In genomic region chr17:42049834-42050359, GRCh38 we compare ENCODE assay signal across 9 cellular contexts. TPM values are rescaled to one million over a fixed set of nuclear protein-coding genes. Genes with fewer than 3 reads are reported as not detected.
DNase-seq lines count a peak whose midpoint lies in the region; ATAC-seq, FAIRE-seq and TF ChIP-seq lines count a peak whose summit lies in the region.
"Had no signal": no experiment of that assay in that cellular context is flagged by ENCODE, and none has a peak within 500 bp of the region (broad histone marks: within the 10 kb centered on the region; RNA-seq: fewer than 3 reads in every experiment).

No MANE protein-coding gene starts in this region.

- FAIRE-seq in GM12878 (lab: Jason Lieb, UNC), result no peak
- FAIRE-seq in RCC 7860 (lab: Jason Lieb, UNC), result no peak
- FAIRE-seq: G401.6 had no signal

- no peak for TF ChIP-seq RAD21 in GM12878 (IDR thresholded peaks at IDR 0.05; ENCODE audit: insufficient read depth, low read depth, low read length)

- SMC1A ChIA-PET in GM12878 (lab: Charles Lee; ENCODE audit: uncharacterized antibody, unreplicated experiment), result interaction anchor here (1.0 to 1.2 kb wide), 3 partner anchors 15 to 29 kb away, joined by 3 to 4 read pairs (median 3); no protein-coding TSS in a partner anchor

- no peaks in the 10 kb centered on the region for H3K79me2 ChIP-seq in GM12878 (ENCODE audit: control insufficient read depth, insufficient read depth, low read length)

- 2% methylated on average over 5 of the region's 5 CpGs for WGBS in GM12878 (ENCODE audit: insufficient coverage, insufficient replicate concordance, low lambda C conversion rate, missing lambda C conversion rate)
- no CpG with 5 or more reads among the region's 5 CpGs for WGBS in right lobe of liver (ENCODE audit: insufficient coverage, low coverage, low lambda C conversion rate, missing lambda C conversion rate)
- 3% methylated on average over 4 of the region's 5 CpGs; no CpG with 5 or more reads in 1 of the 2 donors for WGBS in transverse colon (ENCODE audit: low coverage in 1 of 2), 2 donors

- intact Hi-C loops in GM12878 (cut with micrococcal nuclease; ENCODE audit: unreplicated experiment) (no loop called here), right lobe of liver (cut with DNase I) (no loop called here), transverse colon (cut with DNase I; ENCODE audit: low total_unique reads) (no loop called here)

- BruUV-seq in GM12878 (replicated peaks; lab: Mats Ljungman, UMichigan), result no TSS peak

- RAD21 ChIA-PET in GM12878 (lab: Charles Lee; ENCODE audit: unreplicated experiment), result no interaction called here

- peak overlapping the region; percentile 89 for H3K4me2 ChIP-seq in GM12878 (ENCODE audit: control insufficient read depth, insufficient read depth)

- no peaks in the 10 kb centered on the region for H3K36me3 Mint-ChIP-seq in activated T-cell treated with anti-CD3 and anti-CD28 coated beads, Interleukin-2, amount 50 U/mL, for 24 hours (ENCODE audit: low read depth)

- DNase-seq in activated T-cell treated with anti-CD3 and anti-CD28 coated beads, Interleukin-2, amount 50 U/mL, for 24 hours, result no peak
- DNase-seq in activated T-cell treated with anti-CD3 and anti-CD28 coated beads, Interleukin-2, amount 50 U/mL, for 48 hours, result no peak
- DNase-seq in GM12878 (ENCODE audit: low read depth, low spot score) (no peak), right lobe of liver (no peak), transverse colon (no peak), DMS79 (lab: John Stamatoyannopoulos, UW) (no peak), RCC 7860 (ENCODE audit: low spot score) (no peak)
- DNase-seq in activated CD8-positive, alpha-beta memory T cell treated with anti-CD3 and anti-CD28 coated beads, Interleukin-2, amount 50 U/mL, for 48 hours, result no peak

- peaks cover 44% of the 10 kb centered on the region for H3K27me3 Mint-ChIP-seq in activated T-cell treated with anti-CD3 and anti-CD28 coated beads, Interleukin-2, amount 50 U/mL, for 24 hours

- no peaks in the 10 kb centered on the region for H3K4me1 ChIP-seq in GM12878 (ENCODE audit: control insufficient read depth, insufficient read depth, low read length)
- H3K4me1 ChIP-seq in right lobe of liver, result peaks cover 0 to 3% (median 0%) of the 10 kb centered on the region in 4 donors
- H3K4me1 ChIP-seq in transverse colon, result peaks cover 0 to 14% (median 4%) of the 10 kb centered on the region in 4 donors

- peak overlapping the region; percentile 7; the same call in 1 of the 2 replicates for H3K9ac ChIP-seq in GM12878 (ENCODE audit: control insufficient read depth, insufficient read depth, low read length)

- peaks cover 8% of the 10 kb centered on the region for H3K4me1 Mint-ChIP-seq in activated T-cell treated with anti-CD3 and anti-CD28 coated beads, Interleukin-2, amount 50 U/mL, for 24 hours (ENCODE audit: low read depth)

- no peaks in the 10 kb centered on the region for H3K9me3 Mint-ChIP-seq in activated T-cell treated with anti-CD3 and anti-CD28 coated beads, Interleukin-2, amount 50 U/mL, for 24 hours

- TF ChIP-seq CTCF in GM12878 (IDR thresholded peaks at IDR 0.05 in 2 of 3, conservative IDR thresholded peaks at IDR 0.05 in 1 of 3; ENCODE audit: control insufficient read depth in 2 of 3, extremely low read depth in 1 of 3, insufficient read depth in 1 of 3, low read depth in 3 of 3, low read length in 3 of 3) (no peak), right lobe of liver (IDR thresholded peaks at IDR 0.05) (no peak), transverse colon (IDR thresholded peaks at IDR 0.05) (no peak)

- peak overlapping the region; percentile 72 for H2AFZ ChIP-seq in GM12878 (ENCODE audit: control insufficient read depth, low read depth, low read length)

- H3K27ac Mint-ChIP-seq in activated T-cell treated with anti-CD3 and anti-CD28 coated beads, Interleukin-2, amount 50 U/mL, for 24 hours, result no peak overlapping the region

- CTCF ChIA-PET in GM12878 (lab: Yijun Ruan, JAX), result interaction anchor here (0.6 to 1.6 kb wide), 7 partner anchors 9 to 58 kb away, joined by 3 to 5 read pairs (median 3); no protein-coding TSS in a partner anchor

- H3K9me3 ChIP-seq in GM12878 (replicated peaks; ENCODE audit: control insufficient read depth, insufficient read depth, low read length) (no peaks in the 10 kb centered on the region), right lobe of liver (no peaks in the 10 kb centered on the region), transverse colon (no peaks in the 10 kb centered on the region)

- H3K36me3 ChIP-seq in GM12878 (ENCODE audit: control insufficient read depth in 2 of 2, insufficient read depth in 2 of 2, low read length in 1 of 2) (no peaks in the 10 kb centered on the region), right lobe of liver (no peaks in the 10 kb centered on the region), transverse colon (no peaks in the 10 kb centered on the region)

- H3K27me3 ChIP-seq in GM12878 (replicated peaks in 1 of 2; ENCODE audit: control insufficient read depth in 2 of 2, insufficient read depth in 2 of 2, low read length in 1 of 2), result peaks cover 4 to 5% of the 10 kb centered on the region in 2 experiments
- H3K27me3 ChIP-seq in right lobe of liver, result no peaks in the 10 kb centered on the region
- peaks cover 13% of the 10 kb centered on the region for H3K27me3 ChIP-seq in transverse colon

- in situ Hi-C loops in GM12878 (cut with MboI) (no loop called here), transverse colon (cut with MboI; ENCODE audit: low pct_ligation_motif_present in 1 of 4, low pct_unique_long_range_greater_than_20kb in 1 of 4, low sequenced_read_pairs in 3 of 4) (no loop called here)

- H3K4me3 ChIP-seq in GM12878 (peak overlapping the region; percentile 52; the same call in 1 of the 2 replicates), right lobe of liver (peak overlapping the region; percentile 58 to 65 (median 59)), transverse colon (peak overlapping the region; percentile 67 to 74 (median 72))

- H4K20me1 ChIP-seq in GM12878 (ENCODE audit: control insufficient read depth, insufficient read depth), result no peaks in the 10 kb centered on the region

- no peak for TF ChIP-seq POLR2A in GM12878 (IDR thresholded peaks at IDR 0.05; ENCODE audit: low read depth, low read length)
- TF ChIP-seq POLR2A in right lobe of liver (IDR thresholded peaks at IDR 0.05), result no peak
- TF ChIP-seq POLR2A in transverse colon (IDR thresholded peaks at IDR 0.05), result no peak

- POLR2A ChIA-PET in GM12878 (lab: Charles Lee), result no interaction called here

- TF ChIP-seq EP300 in GM12878 (IDR thresholded peaks at IDR 0.05; ENCODE audit: borderline replicate concordance in 1 of 2, control insufficient read depth in 1 of 2, low read depth in 2 of 2, low read length in 2 of 2) (no peak), transverse colon (IDR thresholded peaks at IDR 0.05; ENCODE audit: low read depth) (no peak)

- ATAC-seq in GM12878 (peak; percentile 42; the same call in 2 of the 3 replicates), right lobe of liver (peak; percentile 27 to 56 (median 40))

- no peak overlapping the region for H3K27ac ChIP-seq in GM12878 (ENCODE audit: control insufficient read depth, insufficient read depth)
- no peak overlapping the region for H3K27ac ChIP-seq in right lobe of liver
- peak overlapping the region; percentile 15 to 65 (median 48) for H3K27ac ChIP-seq in transverse colon

- peak overlapping the region; percentile 68 for H3K4me3 Mint-ChIP-seq in activated T-cell treated with anti-CD3 and anti-CD28 coated beads, Interleukin-2, amount 50 U/mL, for 24 hours

RNA-seq across cellular contexts. Expression of gene C17orf113, which starts 0.5 kb away (rescaled TPM):
- total RNA-seq in GM12878 (2013; cell fraction: nucleolus; rRNA removed), result 1.2 and 1.3 TPM in 2 replicates
- total RNA-seq in GM12878 (2014; rRNA removed), result 0.11 and 0.17 TPM in 2 replicates
- total RNA-seq in GM12878 (2014; rRNA removed; fragmentation: Illumina TruSeq; extraction: Trizol), result not detected in 2 replicates
- total RNA-seq in GM12878 (2021), result 0.08 and 0.11 TPM in 2 replicates
- 0.13 TPM for polyA plus RNA-seq in GM12878 (2011; ENCODE audit: low read depth)
- 0.06 and 0.08 TPM in 2 replicates for polyA plus RNA-seq in GM12878 (2011; rRNA removed)
- 0.07 and 0.09 TPM in 2 replicates for polyA plus RNA-seq in GM12878 (2011; cell fraction: cytosol; rRNA removed)
- polyA plus RNA-seq in GM12878 (2011; cell fraction: nucleus; rRNA removed), result 0.18 and 0.20 TPM in 2 replicates
- polyA plus RNA-seq in GM12878 (2012), result 0.32 and 0.42 TPM in 2 replicates
- polyA plus RNA-seq in GM12878 (2014; fragmentation: Illumina TruSeq; extraction: Trizol), result 0.03 TPM in 1 of 2 replicates, not detected in the other
- polyA plus RNA-seq in GM12878 (2014; fragmentation: Nextera tagmentation; extraction: Ambion mirVana), result not detected
- polyA plus RNA-seq in GM12878 (2014; rRNA removed), result 0.14 and 0.27 TPM in 2 replicates
- polyA plus RNA-seq in GM12878 (2016; fragmentation: Nextera tagmentation; extraction: Ambion mirVana), result under 1 TPM; 0.03 to 0.04 TPM
- 0.05 TPM in 1 of 2 replicates, not detected in the other for polyA minus RNA-seq in GM12878 (2011; rRNA and poly(A)+ RNA removed)
- not detected in 2 replicates for polyA minus RNA-seq in GM12878 (2011; cell fraction: cytosol; rRNA and poly(A)+ RNA removed)
- polyA minus RNA-seq in GM12878 (2011; cell fraction: nucleus; rRNA and poly(A)+ RNA removed), result 0.10 TPM in 1 of 2 replicates, not detected in the other
- total RNA-seq in right lobe of liver, result under 1 TPM; 0.06 to 0.42 (median 0.12) TPM
- total RNA-seq in transverse colon, result 1 to 10 TPM in 2 of 4 donors, under 1 TPM in 1, not detected in 1; 0.37 to 4.1 (median 3.7) TPM

RNA-seq across cellular contexts. Expression of gene NKIRAS2, which starts 30.0 kb away (rescaled TPM):
- 17.6 and 18.5 TPM in 2 replicates for total RNA-seq in GM12878 (2013; cell fraction: nucleolus; rRNA removed)
- 36.8 and 39.3 TPM in 2 replicates for total RNA-seq in GM12878 (2014; rRNA removed)
- total RNA-seq in GM12878 (2014; rRNA removed; fragmentation: Illumina TruSeq; extraction: Trizol), result 16.3 and 16.9 TPM in 2 replicates
- 22.9 and 25.8 TPM in 2 replicates for total RNA-seq in GM12878 (2021)
- 11.6 TPM for polyA plus RNA-seq in GM12878 (2011; ENCODE audit: low read depth)
- 11.9 and 20.3 TPM in 2 replicates for polyA plus RNA-seq in GM12878 (2011; rRNA removed)
- 26.7 and 29.6 TPM in 2 replicates for polyA plus RNA-seq in GM12878 (2011; cell fraction: cytosol; rRNA removed)
- polyA plus RNA-seq in GM12878 (2011; cell fraction: nucleus; rRNA removed), result 15.3 and 19.6 TPM in 2 replicates
- 20.9 and 21.7 TPM in 2 replicates for polyA plus RNA-seq in GM12878 (2012)
- polyA plus RNA-seq in GM12878 (2014; fragmentation: Illumina TruSeq; extraction: Trizol), result 24.4 and 33.6 TPM in 2 replicates
- polyA plus RNA-seq in GM12878 (2014; fragmentation: Nextera tagmentation; extraction: Ambion mirVana), result 1 to 10 TPM; 6.4 to 6.9 TPM
- polyA plus RNA-seq in GM12878 (2014; rRNA removed), result 39.4 and 49.7 TPM in 2 replicates
- polyA plus RNA-seq in GM12878 (2016; fragmentation: Nextera tagmentation; extraction: Ambion mirVana), result 10 to 100 TPM; 28.6 to 32.2 TPM
- polyA minus RNA-seq in GM12878 (2011; rRNA and poly(A)+ RNA removed), result 15.9 and 21.3 TPM in 2 replicates
- polyA minus RNA-seq in GM12878 (2011; cell fraction: cytosol; rRNA and poly(A)+ RNA removed), result 6.4 and 7.1 TPM in 2 replicates
- polyA minus RNA-seq in GM12878 (2011; cell fraction: nucleus; rRNA and poly(A)+ RNA removed), result 7.6 and 15.4 TPM in 2 replicates
- total RNA-seq in right lobe of liver, result 10 to 100 TPM; 11.1 to 27.0 (median 12.3) TPM
- total RNA-seq in transverse colon, result 10 to 100 TPM; 20.5 to 52.7 (median 35.0) TPM

RNA-seq across cellular contexts. Expression of gene DNAJC7, which starts 32.7 kb away (rescaled TPM):
- 134 and 138 TPM in 2 replicates for total RNA-seq in GM12878 (2013; cell fraction: nucleolus; rRNA removed)
- total RNA-seq in GM12878 (2014; rRNA removed) (70.2 and 70.4 TPM in 2 replicates), GM12878 (2014; rRNA removed; fragmentation: Illumina TruSeq; extraction: Trizol) (156 and 173 TPM in 2 replicates), GM12878 (2021) (104 and 113 TPM in 2 replicates), right lobe of liver (10 to 100 TPM; 32.7 to 40.3 (median 35.2) TPM), transverse colon (10 to 100 TPM; 18.1 to 87.5 (median 64.5) TPM)
- polyA plus RNA-seq in GM12878 (2011; ENCODE audit: low read depth), result 65.9 TPM
- polyA plus RNA-seq in GM12878 (2011; rRNA removed) (60.1 and 72.4 TPM in 2 replicates), GM12878 (2014; fragmentation: Illumina TruSeq; extraction: Trizol) (164 and 196 TPM in 2 replicates), GM12878 (2014; fragmentation: Nextera tagmentation; extraction: Ambion mirVana) (10 to 100 TPM; 61.2 to 70.3 TPM), GM12878 (2014; rRNA removed) (89.6 and 91.8 TPM in 2 replicates), GM12878 (2016; fragmentation: Nextera tagmentation; extraction: Ambion mirVana) (100 to 1,000 TPM in 1 of 2 experiments, 10 to 100 TPM in 1; 97.9 to 103 TPM)
- 33.8 and 35.1 TPM in 2 replicates for polyA plus RNA-seq in GM12878 (2011; cell fraction: cytosol; rRNA removed)
- 35.8 and 40.3 TPM in 2 replicates for polyA plus RNA-seq in GM12878 (2011; cell fraction: nucleus; rRNA removed)
- polyA plus RNA-seq in GM12878 (2012), result 89.4 and 91.4 TPM in 2 replicates
- polyA minus RNA-seq in GM12878 (2011; rRNA and poly(A)+ RNA removed), result 56.9 and 58.7 TPM in 2 replicates
- polyA minus RNA-seq in GM12878 (2011; cell fraction: cytosol; rRNA and poly(A)+ RNA removed), result 30.2 and 35.3 TPM in 2 replicates
- 43.6 and 51.0 TPM in 2 replicates for polyA minus RNA-seq in GM12878 (2011; cell fraction: nucleus; rRNA and poly(A)+ RNA removed)

RNA-seq across cellular contexts. Expression of gene ZNF385C, which starts 48.4 kb away (rescaled TPM):
- 0.37 and 1.7 TPM in 2 replicates for total RNA-seq in GM12878 (2013; cell fraction: nucleolus; rRNA removed)
- total RNA-seq in GM12878 (2014; rRNA removed), result not detected in 2 replicates
- 0.09 TPM in 1 of 2 replicates, not detected in the other for total RNA-seq in GM12878 (2014; rRNA removed; fragmentation: Illumina TruSeq; extraction: Trizol)
- not detected in 2 replicates for total RNA-seq in GM12878 (2021)
- not detected for polyA plus RNA-seq in GM12878 (2011; ENCODE audit: low read depth)
- polyA plus RNA-seq in GM12878 (2011; rRNA removed), result 0.07 and 0.09 TPM in 2 replicates
- 0.13 and 0.17 TPM in 2 replicates for polyA plus RNA-seq in GM12878 (2011; cell fraction: cytosol; rRNA removed)
- 0.06 and 0.36 TPM in 2 replicates for polyA plus RNA-seq in GM12878 (2011; cell fraction: nucleus; rRNA removed)
- polyA plus RNA-seq in GM12878 (2012), result 0.26 and 0.56 TPM in 2 replicates
- polyA plus RNA-seq in GM12878 (2014; fragmentation: Illumina TruSeq; extraction: Trizol), result 0.07 and 0.11 TPM in 2 replicates
- polyA plus RNA-seq in GM12878 (2014; fragmentation: Nextera tagmentation; extraction: Ambion mirVana), result not detected
- 0.04 and 0.20 TPM in 2 replicates for polyA plus RNA-seq in GM12878 (2014; rRNA removed)
- polyA plus RNA-seq in GM12878 (2016; fragmentation: Nextera tagmentation; extraction: Ambion mirVana), result under 1 TPM; 0.06 to 0.11 TPM
- polyA minus RNA-seq in GM12878 (2011; rRNA and poly(A)+ RNA removed), result not detected in 2 replicates
- polyA minus RNA-seq in GM12878 (2011; cell fraction: cytosol; rRNA and poly(A)+ RNA removed), result not detected in 2 replicates
- not detected in 2 replicates for polyA minus RNA-seq in GM12878 (2011; cell fraction: nucleus; rRNA and poly(A)+ RNA removed)
- total RNA-seq in right lobe of liver, result 1 to 10 TPM in 1 of 6 experiments, under 1 TPM in 2, not detected in 3; 0.11 to 1.2 (median 0.11) TPM
- under 1 TPM in 2 of 4 donors, not detected in 2; 0.27 to 0.48 TPM for total RNA-seq in transverse colon

Comparison
In these comparisons a context has a peak if more than half of its experiments do, and no peak if none do; other contexts are left out.
1. H3K27ac ChIP-seq: peak in transverse colon (4 of 4); none in GM12878 (single experiment) and right lobe of liver (0 of 3).
2. Peak in every context shown above with its lines, with median percentiles within 50 percentile points of each other: H3K4me3 ChIP-seq.